Comparison of ENCODE assay signal across 1 cellular context in genomic region chr11:125141686-125142535, GRCh38.
TF ChIP-seq lines count a peak whose summit lies in the region.

No MANE protein-coding gene starts in this region.

TF ChIP-seq in HepG2, 621 proteins besides CTCF, POLR2A, EP300 and RAD21 (continued from another document):
- peak; percentile 79 for TF ChIP-seq STAG1 (CRISPR knock-in tag; IDR thresholded peaks at IDR 0.05)
- no peak for TF ChIP-seq KDM2A (CRISPR knock-in tag; IDR thresholded peaks at IDR 0.05; ENCODE audit: borderline replicate concordance, low read depth)
- TF ChIP-seq ZNF512B (CRISPR knock-in tag; IDR thresholded peaks at IDR 0.05; ENCODE audit: borderline replicate concordance): 0 out of 2 replicates have a peak, but pooled peaks have one; percentile 35
- no peak for TF ChIP-seq ZNF333 (CRISPR knock-in tag; IDR thresholded peaks at IDR 0.05; ENCODE audit: borderline replicate concordance)
